In genomic region chr3:48268936-48269551, GRCh38 we compare ENCODE assay signal across 9 cellular contexts. TPM values are rescaled to one million over a fixed set of nuclear protein-coding genes. Genes with fewer than 3 reads are reported as not detected.
DNase-seq lines count a peak whose midpoint lies in the region; ATAC-seq and TF ChIP-seq lines count a peak whose summit lies in the region.
"Had no signal": no experiment of that assay in that cellular context is flagged by ENCODE, and none has a peak within 500 bp of the region (broad histone marks: within the 10 kb centered on the region; RNA-seq: fewer than 3 reads in every experiment).

No MANE protein-coding gene starts in this region.

- H3K4me1 ChIP-seq in breast epithelium: peaks cover 0 to 6% of the 10 kb centered on the region in 2 donors
- no peaks in the 10 kb centered on the region for H3K4me1 ChIP-seq in rectal smooth muscle tissue (ENCODE audit: control insufficient read depth, insufficient read depth, low read length)
- H3K4me1 ChIP-seq in transverse colon: peaks cover 0 to 22% (median 14%) of the 10 kb centered on the region in 4 donors
- H3K4me1 ChIP-seq: lower lobe of right lung had no signal

- TF ChIP-seq CTCF in breast epithelium (IDR thresholded peaks at IDR 0.05): no peak
- TF ChIP-seq CTCF in transverse colon (IDR thresholded peaks at IDR 0.05): no peak

- in situ Hi-C loops in transverse colon (cut with MboI; ENCODE audit: low pct_ligation_motif_present in 1 of 4, low pct_unique_long_range_greater_than_20kb in 1 of 4, low sequenced_read_pairs in 3 of 4): no loop called here
- in situ Hi-C loops in KBM-7 (cut with MboI; ENCODE audit: low pct_unique_long_range_greater_than_20kb, low sequenced_read_pairs): no loop called here

- intact Hi-C loops in breast epithelium (cut with DNase I; ENCODE audit: low total_unique reads) (no loop called here), transverse colon (cut with DNase I; ENCODE audit: low total_unique reads) (no loop called here)

- H3K9ac ChIP-seq in rectal smooth muscle tissue (ENCODE audit: low read length): no peak overlapping the region

- no peaks in the 10 kb centered on the region for H3K27me3 ChIP-seq in breast epithelium
- no peaks in the 10 kb centered on the region for H3K27me3 ChIP-seq in rectal smooth muscle tissue (ENCODE audit: control insufficient read depth, insufficient read depth, low read length)
- no peaks in the 10 kb centered on the region for H3K27me3 ChIP-seq in transverse colon

- H3K27ac ChIP-seq in breast epithelium: peak overlapping the region; percentile 86 to 90
- H3K27ac ChIP-seq in rectal smooth muscle tissue (ENCODE audit: low read depth, low read length): no peak overlapping the region
- H3K27ac ChIP-seq in transverse colon: peak overlapping the region; percentile 83 to 88 (median 87)
- H3K27ac ChIP-seq: lower lobe of right lung had no signal

- peak; percentile 14 for DNase-seq in activated CD4-positive, alpha-beta T cell treated with anti-CD3 and anti-CD28 coated beads, Interleukin-2, amount 50 U/mL, for 1 hour
- peak in 1 of 2 donors; percentile 51 for DNase-seq in breast epithelium (ENCODE audit: low spot score in 2 of 2)
- DNase-seq in transverse colon: peak; percentile 47
- no peak for DNase-seq in NCI-H82 (lab: John Stamatoyannopoulos, UW)
- DNase-seq in KBM-7: no peak

- no peaks in the 10 kb centered on the region for H3K36me3 ChIP-seq in breast epithelium
- peaks cover 7% of the 10 kb centered on the region for H3K36me3 ChIP-seq in rectal smooth muscle tissue (ENCODE audit: control insufficient read depth, insufficient read depth, low read length)
- H3K36me3 ChIP-seq in transverse colon: peaks cover 0 to 6% (median 0%) of the 10 kb centered on the region in 4 donors

- H3K4me3 ChIP-seq in breast epithelium: peak overlapping the region in 2 of 3 donors; percentile 24 to 51
- H3K4me3 ChIP-seq in rectal smooth muscle tissue (ENCODE audit: low read length): peak overlapping the region; percentile 46
- H3K4me3 ChIP-seq in transverse colon: peak overlapping the region in 1 of 4 donors; percentile 17
- H3K4me3 ChIP-seq: lower lobe of right lung had no signal

- 47 to 53% methylated on average over 3 to 23 of the region's 23 CpGs for WGBS in transverse colon (ENCODE audit: low coverage in 1 of 2), 2 donors

- no peak for TF ChIP-seq POLR2A in breast epithelium (IDR thresholded peaks at IDR 0.05)
- no peak for TF ChIP-seq POLR2A in transverse colon (IDR thresholded peaks at IDR 0.05)

- no peak for TF ChIP-seq EP300 in transverse colon (IDR thresholded peaks at IDR 0.05; ENCODE audit: low read depth)

- H3K9me3 ChIP-seq in breast epithelium (no peaks in the 10 kb centered on the region), transverse colon (no peaks in the 10 kb centered on the region)
- H3K9me3 ChIP-seq: lower lobe of right lung had no signal

- ATAC-seq in GM18861 (IDR thresholded peaks at IDR 0.05; ENCODE audit: unreplicated experiment): no peak

RNA-seq across cellular contexts. Expression of gene ZNF589, which starts 28.1 kb away (rescaled TPM):
- total RNA-seq in breast epithelium (10 to 100 TPM; 16.1 to 18.4 (median 17.6) TPM), transverse colon (1 to 10 TPM; 1.9 to 9.1 (median 5.8) TPM)

RNA-seq across cellular contexts. Expression of gene NME6, which starts 32.1 kb away (rescaled TPM):
- total RNA-seq in breast epithelium (10 to 100 TPM; 24.6 to 38.5 (median 34.1) TPM), transverse colon (10 to 100 TPM; 22.9 to 39.3 (median 28.1) TPM)

RNA-seq across cellular contexts. Expression of gene CAMP, which starts 45.7 kb away (rescaled TPM):
- total RNA-seq in breast epithelium: 1 to 10 TPM in 1 of 3 donors, not detected in 2; 2.9 TPM
- total RNA-seq in transverse colon: not detected
- total RNA-seq: temporal lobe had no signal

Comparison
In these comparisons a context has a peak if more than half of its experiments do, and no peak if none do; other contexts are left out.
1. DNase-seq: peak in activated CD4-positive, alpha-beta T cell treated with anti-CD3 and anti-CD28 coated beads, Interleukin-2, amount 50 U/mL, for 1 hour (single experiment) and transverse colon (single experiment); none in NCI-H82 (single experiment) and KBM-7 (single experiment).